Comparison of ENCODE assay signal across 8 cellular contexts in the genomic region with DNA sequence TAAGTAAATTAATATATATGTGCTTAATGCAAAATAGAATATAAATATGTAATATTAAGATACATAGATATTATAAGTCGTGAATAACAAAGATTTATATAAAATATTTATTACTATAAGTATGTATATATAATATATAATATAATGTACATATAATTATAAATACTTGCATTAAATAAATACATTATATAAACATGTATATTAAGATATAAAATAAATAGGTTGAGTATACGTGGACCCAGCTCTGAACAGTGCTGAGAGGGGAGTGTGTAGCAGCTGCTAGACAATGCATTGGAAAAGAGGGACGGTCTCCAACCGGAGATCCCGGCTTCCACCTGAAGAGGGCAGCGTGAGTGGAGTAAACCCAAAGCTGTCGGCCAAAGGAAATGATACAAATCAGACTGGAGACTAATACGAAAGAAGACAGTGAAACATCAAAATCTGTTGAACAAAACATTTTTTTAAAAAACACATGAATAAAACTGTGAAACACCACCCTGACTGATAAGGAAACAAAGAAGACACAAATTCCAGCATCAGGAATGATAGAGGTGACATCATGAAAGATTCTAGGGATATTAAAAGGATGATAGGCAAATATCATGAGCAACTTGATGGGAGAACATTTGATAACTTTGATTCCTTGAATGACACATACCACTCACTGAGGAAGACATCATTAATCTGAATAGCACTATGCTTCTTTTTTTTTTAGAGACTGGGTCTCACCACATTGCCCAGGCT.
A peak's percentile ranks its signal among the peaks of the same experiment; 100 is the strongest.
DNase-seq lines count a peak whose midpoint lies in the region; ATAC-seq and TF ChIP-seq lines count a peak whose summit lies in the region.

No MANE protein-coding gene starts in this region.

- peaks cover 13% of the 10 kb centered on the region for H3K4me1 Mint-ChIP-seq in WTC11
- H3K4me1 Mint-ChIP-seq in central memory CD8-positive, alpha-beta T cell = peaks cover 36% of the 10 kb centered on the region

- H3K36me3 Mint-ChIP-seq in WTC11 = peaks cover 9% of the 10 kb centered on the region; the same call in 1 of the 2 replicates
- peaks cover 7% of the 10 kb centered on the region for H3K36me3 Mint-ChIP-seq in central memory CD8-positive, alpha-beta T cell (ENCODE audit: insufficient read depth)

- DNase-seq in NCI-H524 (lab: John Stamatoyannopoulos, UW) (peak; percentile 47 to 84), NCI-H524 treated with DMSO at 0.1 percent for 48 hours (lab: John Stamatoyannopoulos, UW) (no peak), NCI-H2196 (lab: John Stamatoyannopoulos, UW; ENCODE audit: unreplicated experiment) (peak; percentile 78), WTC11 (ENCODE audit: low spot score) (peak; percentile 77), left kidney (ENCODE audit: low read depth, low spot score) (peak; percentile 87)
- DNase-seq in central memory CD8-positive, alpha-beta T cell (ENCODE audit: low spot score in 2 of 2) = peak; percentile 46 to 49
- DNase-seq in stimulated activated CD4-positive, alpha-beta T cell treated with anti-CD3 and anti-CD28 coated beads, TNF-alpha, amount 100 ng/mL, for 1 hour (ENCODE audit: low read depth in 3 of 3, low spot score in 1 of 3) = peak in 2 of 3 donors; percentile 33 to 59

- H3K9me3 Mint-ChIP-seq in WTC11 = no peaks in the 10 kb centered on the region
- H3K9me3 Mint-ChIP-seq in central memory CD8-positive, alpha-beta T cell = no peaks in the 10 kb centered on the region

- no peak overlapping the region for H3K4me3 Mint-ChIP-seq in WTC11
- no peak overlapping the region for H3K4me3 Mint-ChIP-seq in central memory CD8-positive, alpha-beta T cell

- POLR2A ChIA-PET in WTC11 (lab: Charles Lee) = no interaction called here

- peak; percentile 89 for ATAC-seq in WTC11
- peak; percentile 58 for ATAC-seq in central memory CD8-positive, alpha-beta T cell (replicated peaks; ENCODE audit: extremely low read depth, poor library complexity, severe bottlenecking)
- ATAC-seq in GM21723 (IDR thresholded peaks at IDR 0.05; ENCODE audit: unreplicated experiment) = no peak

- TF ChIP-seq CTCF in WTC11 (IDR thresholded peaks at IDR 0.05) = peak; percentile 46; the same call in 1 of the 2 replicates

- CTCF ChIA-PET in WTC11 (lab: Charles Lee) = interaction anchor here (0.6 to 2.0 kb wide), 9 partner anchors 11 to 439 kb away, joined by 3 to 19 read pairs (median 4); no protein-coding TSS in a partner anchor

- H3K27me3 Mint-ChIP-seq in WTC11 (ENCODE audit: low read depth) = no peaks in the 10 kb centered on the region
- no peaks in the 10 kb centered on the region for H3K27me3 Mint-ChIP-seq in central memory CD8-positive, alpha-beta T cell

- H3K27ac Mint-ChIP-seq in WTC11 = peak overlapping the region; percentile 17; the same call in 1 of the 2 replicates
- peak overlapping the region; percentile 42 for H3K27ac Mint-ChIP-seq in central memory CD8-positive, alpha-beta T cell (ENCODE audit: low read depth)

TF ChIP-seq in WTC11, 78 proteins besides CTCF, POLR2A, EP300 and RAD21:
- no peak for TF ChIP-seq TEAD4 (CRISPR knock-in tag; IDR thresholded peaks at IDR 0.05)
- TF ChIP-seq EMX1 (CRISPR knock-in tag; IDR thresholded peaks at IDR 0.05) = no peak
- peak; percentile 93 for TF ChIP-seq HMGA2 (CRISPR knock-in tag; IDR thresholded peaks at IDR 0.05)
- no peak for TF ChIP-seq NR2C2 (CRISPR knock-in tag; IDR thresholded peaks at IDR 0.05)
